Comparison of ENCODE assay signal across 12 cellular contexts in genomic region chr7:118312966-118313365, GRCh38.
DNase-seq lines count a peak whose midpoint lies in the region; ATAC-seq lines count a peak whose summit lies in the region.
"Had no signal": no experiment of that assay in that cellular context is flagged by ENCODE, and none has a peak within 500 bp of the region (broad histone marks: within the 10 kb centered on the region; RNA-seq: fewer than 3 reads in every experiment).

No MANE protein-coding gene starts in this region.

- H3K36me3 ChIP-seq in effector memory CD4-positive, alpha-beta T cell (ENCODE audit: control insufficient read depth, insufficient read depth, low read length) = no peaks in the 10 kb centered on the region

- H3K4me1 Mint-ChIP-seq in T-helper 1 cell treated with Interleukin-12 subunit alpha and Interleukin-12 subunit beta and Interleukin-4 antibody, amounts not matched to agents 30 μg/mL and 1 μg/mL, for 36 hours (ENCODE audit: low read depth) = peaks cover 34% of the 10 kb centered on the region
- H3K4me1 Mint-ChIP-seq: IgD-negative memory B cell, T-helper 17 cell had no signal

- H3K27ac ChIP-seq in effector memory CD4-positive, alpha-beta T cell (ENCODE audit: insufficient read depth, low read length, poor library complexity, severe bottlenecking) = no peak overlapping the region

- no peaks in the 10 kb centered on the region for H3K9me3 ChIP-seq in effector memory CD4-positive, alpha-beta T cell (ENCODE audit: control insufficient read depth, low read length)

- no peak for DNase-seq in SHP77 treated with DMSO at 0.1 percent for 48 hours (lab: John Stamatoyannopoulos, UW)
- no peak for DNase-seq in activated CD4-positive, CD25-positive, alpha-beta regulatory T cell (lab: John Stamatoyannopoulos, UW)
- DNase-seq in activated gamma-delta T cell treated with Interleukin-2 at 50 U/mL for 16 hours = no peak
- DNase-seq in effector memory CD4-positive, alpha-beta T cell = no peak
- DNase-seq: mucosa of descending colon, T-helper 17 cell had no signal

- peaks cover 55% of the 10 kb centered on the region for H3K9me3 Mint-ChIP-seq in T-helper 1 cell treated with Interleukin-12 subunit alpha and Interleukin-12 subunit beta and Interleukin-4 antibody, amounts not matched to agents 30 μg/mL and 1 μg/mL, for 36 hours

- H3K27ac Mint-ChIP-seq in T-helper 1 cell treated with Interleukin-12 subunit alpha and Interleukin-12 subunit beta and Interleukin-4 antibody, amounts not matched to agents 30 μg/mL and 1 μg/mL, for 36 hours = peak overlapping the region; percentile 92
- H3K27ac Mint-ChIP-seq: dendritic cell treated with granulocyte-macrophage colony-stimulating factor and Interleukin-4, amounts not matched to agents 40 ng/mL and 50 ng/mL, for 4 days; IgD-negative memory B cell; T-helper 17 cell had no signal

- H3K27me3 Mint-ChIP-seq in T-helper 1 cell treated with Interleukin-12 subunit alpha and Interleukin-12 subunit beta and Interleukin-4 antibody, amounts not matched to agents 30 μg/mL and 1 μg/mL, for 36 hours (ENCODE audit: low read depth) = peaks cover 9% of the 10 kb centered on the region
- H3K27me3 Mint-ChIP-seq: IgD-negative memory B cell, T-helper 17 cell had no signal

- ATAC-seq in GM18517 (IDR thresholded peaks at IDR 0.05; ENCODE audit: unreplicated experiment) (peak; percentile 61), GM21367 (IDR thresholded peaks at IDR 0.05; ENCODE audit: unreplicated experiment) (peak; percentile 52), HG03060 (IDR thresholded peaks at IDR 0.05; ENCODE audit: low read depth, unreplicated experiment) (peak; percentile 22)
- ATAC-seq: mucosa of descending colon, T-helper 17 cell had no signal

- H3K4me1 ChIP-seq in effector memory CD4-positive, alpha-beta T cell (ENCODE audit: control insufficient read depth, insufficient read depth, low read length, poor library complexity, severe bottlenecking) = no peaks in the 10 kb centered on the region

- H3K27me3 ChIP-seq in effector memory CD4-positive, alpha-beta T cell (replicated peaks; ENCODE audit: control insufficient read depth, insufficient read depth, low read length, poor library complexity, severe bottlenecking) = no peaks in the 10 kb centered on the region

- H3K4me3 ChIP-seq in effector memory CD4-positive, alpha-beta T cell (ENCODE audit: insufficient read depth, low read depth, low read length, poor library complexity, severe bottlenecking) = no peak overlapping the region
- H3K4me3 ChIP-seq: mucosa of descending colon had no signal

- peak overlapping the region; percentile 58 for H3K4me3 Mint-ChIP-seq in T-helper 1 cell treated with Interleukin-12 subunit alpha and Interleukin-12 subunit beta and Interleukin-4 antibody, amounts not matched to agents 30 μg/mL and 1 μg/mL, for 36 hours
- H3K4me3 Mint-ChIP-seq: dendritic cell treated with granulocyte-macrophage colony-stimulating factor and Interleukin-4, amounts not matched to agents 40 ng/mL and 50 ng/mL, for 4 days; IgD-negative memory B cell; T-helper 17 cell had no signal

- H3K36me3 Mint-ChIP-seq in T-helper 1 cell treated with Interleukin-12 subunit alpha and Interleukin-12 subunit beta and Interleukin-4 antibody, amounts not matched to agents 30 μg/mL and 1 μg/mL, for 36 hours (ENCODE audit: low read depth) = peaks cover 35% of the 10 kb centered on the region
- H3K36me3 Mint-ChIP-seq: IgD-negative memory B cell had no signal
